Comparison of ENCODE assay signal across 8 cellular contexts in the genomic region with DNA sequence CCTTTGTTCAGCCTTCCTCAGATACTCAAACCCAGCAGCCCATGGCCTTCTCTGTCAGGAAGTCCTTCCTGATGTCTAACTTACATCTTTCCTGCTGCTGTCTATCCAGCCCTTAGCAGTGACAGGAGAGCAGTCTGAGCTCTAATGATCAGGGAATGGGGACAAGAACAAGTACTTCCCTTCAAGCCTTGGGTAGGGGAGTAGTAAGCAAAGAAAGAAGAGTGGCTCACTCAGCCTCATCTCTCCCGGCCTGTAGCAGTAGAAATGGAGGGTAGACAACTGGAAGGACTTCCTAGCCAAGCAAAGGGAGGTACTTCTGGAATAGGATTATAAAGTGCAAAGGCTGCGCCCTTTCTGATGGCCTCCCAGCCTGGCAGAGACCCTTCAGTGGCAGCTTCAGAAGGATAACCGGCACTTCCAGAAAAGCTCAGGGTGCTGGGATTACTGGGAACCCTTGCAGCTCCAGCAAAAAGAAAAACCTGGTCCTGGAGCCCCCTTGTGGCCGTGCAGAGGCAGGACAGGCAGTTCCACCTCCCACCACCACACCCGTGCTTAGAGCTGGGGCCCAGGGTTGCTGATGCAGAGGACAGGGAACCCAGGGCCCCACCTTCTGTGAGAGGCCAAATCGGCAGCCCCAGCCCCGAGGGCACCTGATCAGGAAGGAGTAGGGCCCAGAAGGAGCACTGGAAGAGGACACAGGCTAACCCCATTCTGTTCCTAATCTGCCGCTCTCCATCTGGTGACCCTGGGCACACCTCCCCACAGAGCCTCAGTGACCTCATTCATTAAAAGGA. TPM values are rescaled to one million over a fixed set of nuclear protein-coding genes. Genes with fewer than 3 reads are reported as not detected.
A peak's percentile ranks its signal among the peaks of the same experiment; 100 is the strongest.
DNase-seq lines count a peak whose midpoint lies in the region; ATAC-seq lines count a peak whose summit lies in the region.

No MANE protein-coding gene starts in this region.

- peaks cover 1% of the 10 kb centered on the region for H3K4me1 Mint-ChIP-seq in activated CD4-positive, alpha-beta T cell treated with anti-CD3 and anti-CD28 coated beads, Interleukin-2, amount 10 ng/mL, durations not matched to agents 24 days and 14 days

- DNase-seq in DMS53 (lab: John Stamatoyannopoulos, UW) (peak; percentile 82), NCI-H526 (lab: John Stamatoyannopoulos, UW) (peak; percentile 67 to 92), dedifferentiated amniotic fluid mesenchymal stem cell (ENCODE audit: extremely low spot score) (peak; percentile 43), lung microvascular endothelial cell (ENCODE audit: low read depth in 2 of 2) (peak; percentile 80 to 81)
- peak; percentile 90 for DNase-seq in activated CD4-positive, alpha-beta T cell treated with anti-CD3 and anti-CD28 coated beads, Interleukin-2, amount 10 ng/mL, durations not matched to agents 24 days and 14 days
- DNase-seq in stimulated activated CD8-positive, alpha-beta memory T cell treated with anti-CD3 and anti-CD28 coated beads, Interleukin-4, amount 100 ng/mL, for 24 hours (ENCODE audit: low read depth): peak; percentile 40
- DNase-seq in NK-92 treated with Interleukin-12 subunit alpha and Interleukin-12 subunit beta, amount 100 ng/mL, for 24 hours (lab: John Stamatoyannopoulos, UW): no peak

- no peaks in the 10 kb centered on the region for H3K36me3 Mint-ChIP-seq in activated CD4-positive, alpha-beta T cell treated with anti-CD3 and anti-CD28 coated beads, Interleukin-2, amount 10 ng/mL, durations not matched to agents 24 days and 14 days (ENCODE audit: low read depth)

- H3K27ac Mint-ChIP-seq in activated CD4-positive, alpha-beta T cell treated with anti-CD3 and anti-CD28 coated beads, Interleukin-2, amount 10 ng/mL, durations not matched to agents 24 days and 14 days: no peak overlapping the region

- ATAC-seq in HG02981 (IDR thresholded peaks at IDR 0.05; ENCODE audit: unreplicated experiment): peak; percentile 68

- H3K4me3 Mint-ChIP-seq in activated CD4-positive, alpha-beta T cell treated with anti-CD3 and anti-CD28 coated beads, Interleukin-2, amount 10 ng/mL, durations not matched to agents 24 days and 14 days: no peak overlapping the region

- peaks cover 58% of the 10 kb centered on the region for H3K27me3 Mint-ChIP-seq in activated CD4-positive, alpha-beta T cell treated with anti-CD3 and anti-CD28 coated beads, Interleukin-2, amount 10 ng/mL, durations not matched to agents 24 days and 14 days

- H3K9me3 Mint-ChIP-seq in activated CD4-positive, alpha-beta T cell treated with anti-CD3 and anti-CD28 coated beads, Interleukin-2, amount 10 ng/mL, durations not matched to agents 24 days and 14 days: no peaks in the 10 kb centered on the region

- intact Hi-C loops in activated CD4-positive, alpha-beta T cell treated with anti-CD3 and anti-CD28 coated beads, Interleukin-2, amount 10 ng/mL, durations not matched to agents 24 days and 14 days (cut with micrococcal nuclease): loop anchor here (1.0 kb wide), 1 partner anchor 195 kb away; no protein-coding TSS in a partner anchor

RNA-seq across cellular contexts. Expression of gene SMUG1, which starts 12.4 kb away (rescaled TPM):
- total RNA-seq in activated CD4-positive, alpha-beta T cell treated with anti-CD3 and anti-CD28 coated beads, Interleukin-2, amount 10 ng/mL, durations not matched to agents 24 days and 14 days: 28.2 and 28.8 TPM in 2 replicates
- 15.7 and 21.2 TPM in 2 replicates for total RNA-seq in lung microvascular endothelial cell
